Comparison of ENCODE assay signal across 1 cellular context in genomic region chr14:22821193-22822016, GRCh38.
A peak's percentile ranks its signal among the peaks of the same experiment; 100 is the strongest.
TF ChIP-seq lines count a peak whose summit lies in the region.

No MANE protein-coding gene starts in this region.

TF ChIP-seq in HepG2, 621 proteins besides CTCF, POLR2A, EP300 and RAD21 (continued from another document and continues in another):
- TF ChIP-seq PBX2 (CRISPR knock-in tag; IDR thresholded peaks at IDR 0.05): no peak
- peak; percentile 96 for TF ChIP-seq ZNF331 (CRISPR knock-in tag; IDR thresholded peaks at IDR 0.05)
- TF ChIP-seq ZNF407 (CRISPR knock-in tag; IDR thresholded peaks at IDR 0.05; ENCODE audit: not compliant biosample characterization): peak; percentile 68
- peak; percentile 97 for TF ChIP-seq LBX2 (CRISPR knock-in tag; IDR thresholded peaks at IDR 0.05; ENCODE audit: borderline replicate concordance)
- TF ChIP-seq ZNF672 (CRISPR knock-in tag; IDR thresholded peaks at IDR 0.05): no peak
- TF ChIP-seq KDM1A (CRISPR knock-in tag; IDR thresholded peaks at IDR 0.05): peak; percentile 86
- no peak for TF ChIP-seq RBM39 (IDR thresholded peaks at IDR 0.05; ENCODE audit: low read depth, low read length, poor library complexity, severe bottlenecking)
- TF ChIP-seq HOMEZ (CRISPR knock-in tag; IDR thresholded peaks at IDR 0.05; ENCODE audit: low read depth): peak; percentile 71
- TF ChIP-seq ZNF510 (CRISPR knock-in tag; IDR thresholded peaks at IDR 0.05; ENCODE audit: low read depth): peak; percentile 91
- TF ChIP-seq MTA3 (CRISPR knock-in tag; IDR thresholded peaks at IDR 0.05): no peak
- TF ChIP-seq ZNF512B (CRISPR knock-in tag; IDR thresholded peaks at IDR 0.05; ENCODE audit: borderline replicate concordance): 0 out of 2 replicates have a peak, but pooled peaks have one; percentile 67
- TF ChIP-seq ZNF781 (CRISPR knock-in tag; IDR thresholded peaks at IDR 0.05; ENCODE audit: borderline replicate concordance, not compliant biosample characterization): no peak
- peak; percentile 58; the same call in 1 of the 2 replicates for TF ChIP-seq SIX4 (CRISPR knock-in tag; IDR thresholded peaks at IDR 0.05)
- TF ChIP-seq TIGD3 (CRISPR knock-in tag; IDR thresholded peaks at IDR 0.05; ENCODE audit: borderline replicate concordance): no peak
- TF ChIP-seq SETDB1 (CRISPR knock-in tag; IDR thresholded peaks at IDR 0.05; ENCODE audit: borderline replicate concordance): no peak
- TF ChIP-seq RNF219 (CRISPR knock-in tag; IDR thresholded peaks at IDR 0.05): 0 out of 2 replicates have a peak, but pooled peaks have one; percentile 47
- no peak for TF ChIP-seq ASH2L (IDR thresholded peaks at IDR 0.05; ENCODE audit: insufficient read length, low read depth, low read length)
- no peak for TF ChIP-seq GMEB2 (CRISPR knock-in tag; IDR thresholded peaks at IDR 0.05; ENCODE audit: low read depth)
- peak; percentile 89; the same call in 1 of the 2 replicates for TF ChIP-seq WIZ (CRISPR knock-in tag; IDR thresholded peaks at IDR 0.05)
- TF ChIP-seq ELF4 (CRISPR knock-in tag; IDR thresholded peaks at IDR 0.05; ENCODE audit: borderline replicate concordance): no peak
- peak; percentile 30; the same call in 1 of the 2 replicates for TF ChIP-seq MIER2 (CRISPR knock-in tag; IDR thresholded peaks at IDR 0.05)
- no peak for TF ChIP-seq KDM3A (CRISPR knock-in tag; IDR thresholded peaks at IDR 0.05; ENCODE audit: low read depth)
- TF ChIP-seq HINFP (CRISPR knock-in tag; IDR thresholded peaks at IDR 0.05; ENCODE audit: low read depth): peak; percentile 94
- no peak for TF ChIP-seq U2AF2 (IDR thresholded peaks at IDR 0.05; ENCODE audit: low read depth, low read length)
- TF ChIP-seq ZNF709 (CRISPR knock-in tag; IDR thresholded peaks at IDR 0.05): peak; percentile 88
- TF ChIP-seq ZNF747 (CRISPR knock-in tag; IDR thresholded peaks at IDR 0.05; ENCODE audit: borderline replicate concordance): peak; percentile 70; the same call in 1 of the 2 replicates
- no peak for TF ChIP-seq GRHL1 (CRISPR knock-in tag; conservative IDR thresholded peaks at IDR 0.05)
